Comparison of ENCODE assay signal across 8 cellular contexts in genomic region chr6:27814415-27814664, GRCh38.
A peak's percentile ranks its signal among the peaks of the same experiment; 100 is the strongest.
DNase-seq lines count a peak whose midpoint lies in the region; ATAC-seq, FAIRE-seq and TF ChIP-seq lines count a peak whose summit lies in the region.
"Not testable (repeated sequence)": the region's sequence is repeated elsewhere in the genome, so short reads cannot be mapped to it uniquely, and the experiment has no call there.

No MANE protein-coding gene starts in this region.

- ATAC-seq in GM21381 (IDR thresholded peaks at IDR 0.05; ENCODE audit: unreplicated experiment) = peak; percentile 6
- peak; percentile 1 for ATAC-seq in HG03342 (IDR thresholded peaks at IDR 0.05; ENCODE audit: unreplicated experiment)
- peak; percentile 21 to 42 (median 24) for ATAC-seq in natural killer cell

- H3K27me3 ChIP-seq in CD4-positive, alpha-beta memory T cell (ENCODE audit: insufficient read depth, low read length); bronchial epithelial cell (ENCODE audit: control insufficient read depth, insufficient read depth, low read length): not testable (repeated sequence)
- H3K27me3 ChIP-seq in left ventricle myocardium inferior (ENCODE audit: low read depth) (peaks cover 96% of the 10 kb centered on the region), stomach (peaks cover 0 to 37% (median 0%) of the 10 kb centered on the region in 3 donors)

- H3K9me3 ChIP-seq in CD4-positive, alpha-beta memory T cell (ENCODE audit: control insufficient read depth in 1 of 2, low read length in 2 of 2); left ventricle myocardium inferior (replicated peaks); stomach: not testable (repeated sequence)

- peak; percentile 66 for FAIRE-seq in bronchial epithelial cell (lab: Jason Lieb, UNC)

- TF ChIP-seq POLR2A in stomach (IDR thresholded peaks at IDR 0.05) = not testable (repeated sequence)

- intact Hi-C loops in CD4-positive, alpha-beta memory T cell (cut with micrococcal nuclease) = loop anchor here (1.0 kb wide), 4 partner anchors 9 to 1492 kb away; a partner anchor contains a TSS
- intact Hi-C loops in left ventricle myocardium inferior (cut with micrococcal nuclease); stomach (cut with DNase I; ENCODE audit: low total_unique reads): not testable (repeated sequence)
- intact Hi-C loops in natural killer cell (cut with micrococcal nuclease) = loop anchor here (2.0 kb wide), 1 partner anchor 50 kb away; a partner anchor contains a TSS

- not testable (repeated sequence) for TF ChIP-seq EP300 in stomach (IDR thresholded peaks at IDR 0.05)

- H3K4me3 ChIP-seq in CD4-positive, alpha-beta memory T cell (ENCODE audit: low read length in 2 of 2) = peak overlapping the region in 1 of 2 donors; percentile 51
- H3K4me3 ChIP-seq in WI38 (ENCODE audit: low read depth, low read length) (peak overlapping the region; percentile 53), bronchial epithelial cell (ENCODE audit: low read depth, low read length) (peak overlapping the region; percentile 31), left ventricle myocardium inferior (peak overlapping the region; percentile 54), stomach (peak overlapping the region; percentile 34 to 43 (median 41))

- not testable (repeated sequence) for DNase-seq in CD4-positive, alpha-beta memory T cell; bronchial epithelial cell (ENCODE audit: low read depth); left ventricle myocardium inferior; natural killer cell; stomach

- H3K9me3 Mint-ChIP-seq in CD4-positive, alpha-beta memory T cell; natural killer cell: not testable (repeated sequence)

- peak overlapping the region; percentile 63 for H3K27ac ChIP-seq in CD4-positive, alpha-beta memory T cell (ENCODE audit: low read depth, low read length)
- not testable (repeated sequence) for H3K27ac ChIP-seq in left ventricle myocardium inferior (replicated peaks)
- peak overlapping the region; percentile 14 to 74 (median 40) for H3K27ac ChIP-seq in stomach

- H3K27ac Mint-ChIP-seq in CD4-positive, alpha-beta memory T cell = peak overlapping the region; percentile 89 to 98 (median 93)
- H3K27ac Mint-ChIP-seq in natural killer cell = peak overlapping the region; percentile 93 to 94

- POLR2A ChIA-PET in CD4-positive, alpha-beta memory T cell (lab: Charles Lee; ENCODE audit: partially characterized antibody) = interaction anchor here (0.6 to 11.2 kb wide), 25 partner anchors 10 to 1690 kb away, joined by 3 to 640 read pairs (median 7); partner anchors contain the start of gene HMGN4

- peak overlapping the region; percentile 84 to 97 (median 90) for H3K4me3 Mint-ChIP-seq in CD4-positive, alpha-beta memory T cell
- peak overlapping the region; percentile 88 for H3K4me3 Mint-ChIP-seq in natural killer cell

- H3K4me1 Mint-ChIP-seq in CD4-positive, alpha-beta memory T cell = peaks cover 25 to 46% (median 35%) of the 10 kb centered on the region in 4 donors
- peaks cover 33 to 38% of the 10 kb centered on the region in 2 donors for H3K4me1 Mint-ChIP-seq in natural killer cell

- peaks cover 0 to 11% of the 10 kb centered on the region in 2 donors for H3K36me3 Mint-ChIP-seq in CD4-positive, alpha-beta memory T cell
- not testable (repeated sequence) for H3K36me3 Mint-ChIP-seq in natural killer cell

- TF ChIP-seq CTCF in WI38 (IDR thresholded peaks at IDR 0.05; ENCODE audit: low read depth, low read length); bronchial epithelial cell (IDR thresholded peaks at IDR 0.05; ENCODE audit: insufficient read depth, low read length, severe bottlenecking); left ventricle myocardium inferior (IDR thresholded peaks at IDR 0.05; ENCODE audit: borderline replicate concordance); natural killer cell (IDR thresholded peaks at IDR 0.05); stomach (IDR thresholded peaks at IDR 0.05): not testable (repeated sequence)

- H3K36me3 ChIP-seq in CD4-positive, alpha-beta memory T cell (ENCODE audit: insufficient read depth, low read length); bronchial epithelial cell (ENCODE audit: control insufficient read depth, insufficient read depth, low read length); left ventricle myocardium inferior; stomach: not testable (repeated sequence)

- CTCF ChIA-PET in CD4-positive, alpha-beta memory T cell (lab: Charles Lee; ENCODE audit: partially characterized antibody) = interaction anchor here (1.2 to 9.9 kb wide), 5 partner anchors 10 to 81 kb away, joined by 3 to 137 read pairs (median 6); a partner anchor contains a TSS

- H3K27me3 Mint-ChIP-seq in CD4-positive, alpha-beta memory T cell; natural killer cell (ENCODE audit: low read depth in 2 of 2): not testable (repeated sequence)

- 0 to 6% (median 0%) methylated on average over 1 to 6 of the region's 24 CpGs for WGBS in stomach, 5 donors

- peaks cover 35% of the 10 kb centered on the region for H3K4me1 ChIP-seq in CD4-positive, alpha-beta memory T cell (ENCODE audit: insufficient read depth, low read length)
- H3K4me1 ChIP-seq in left ventricle myocardium inferior = peaks cover 20% of the 10 kb centered on the region
- peaks cover 0 to 33% (median 17%) of the 10 kb centered on the region in 4 donors for H3K4me1 ChIP-seq in stomach
